ENCODE assay signal across 7 cellular contexts in the genomic region with DNA sequence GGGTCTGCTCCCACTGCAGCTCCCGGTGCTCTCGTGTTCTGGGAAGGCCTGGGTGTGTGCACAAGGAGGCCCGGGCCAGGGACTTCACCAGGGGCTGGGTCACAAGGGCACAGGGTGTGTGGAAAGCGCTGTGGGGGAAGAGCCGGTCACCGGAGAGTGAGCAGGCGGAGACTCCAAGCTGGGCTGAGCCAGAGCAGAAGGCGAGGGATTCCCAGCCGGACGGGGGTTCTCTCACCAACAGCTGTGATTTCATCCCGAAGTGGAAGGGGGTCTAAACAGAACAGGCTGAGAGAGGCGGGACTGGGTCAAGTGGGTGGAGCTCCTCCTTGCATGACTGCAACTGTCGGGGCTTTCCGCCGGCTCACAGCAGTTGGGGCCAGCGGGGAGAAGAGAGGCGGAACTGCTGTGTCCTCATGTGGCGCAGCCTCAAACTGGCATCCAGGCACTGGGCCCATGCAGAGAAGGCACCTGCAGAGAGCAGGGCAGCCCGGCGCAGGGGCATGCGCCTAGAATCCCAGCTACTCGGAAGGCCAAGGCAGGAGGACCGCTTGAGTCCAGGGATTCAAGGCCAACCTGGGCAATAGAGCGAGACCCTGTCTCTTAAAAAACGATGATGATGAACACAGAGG. TPM values are rescaled to one million over a fixed set of nuclear protein-coding genes. Genes with fewer than 3 reads are reported as not detected.
DNase-seq lines count a peak whose midpoint lies in the region; ATAC-seq lines count a peak whose summit lies in the region.

No MANE protein-coding gene starts in this region.

- no peaks in the 10 kb centered on the region for H3K36me3 ChIP-seq in effector memory CD4-positive, alpha-beta T cell (ENCODE audit: control insufficient read depth, insufficient read depth, low read length)

- peak overlapping the region; percentile 41 for H3K4me3 ChIP-seq in effector memory CD4-positive, alpha-beta T cell (ENCODE audit: insufficient read depth, low read depth, low read length, poor library complexity, severe bottlenecking)

- H3K27me3 ChIP-seq in effector memory CD4-positive, alpha-beta T cell (replicated peaks; ENCODE audit: control insufficient read depth, insufficient read depth, low read length, poor library complexity, severe bottlenecking), result no peaks in the 10 kb centered on the region

- H3K9me3 ChIP-seq in effector memory CD4-positive, alpha-beta T cell (ENCODE audit: control insufficient read depth, low read length), result no peaks in the 10 kb centered on the region

- intact Hi-C loops in activated CD4-positive, alpha-beta T cell treated with anti-CD3 and anti-CD28 coated beads, Interleukin-2, amount 10 ng/mL, durations not matched to agents 24 days and 14 days (cut with micrococcal nuclease), result loop anchor here (1.0 to 2.0 kb wide), 6 partner anchors 8 to 39 kb away; a partner anchor contains a TSS
- intact Hi-C loops in sciatic nerve (cut with DNase I), result no loop called here

- H3K9me3 Mint-ChIP-seq in activated CD4-positive, alpha-beta T cell treated with anti-CD3 and anti-CD28 coated beads, Interleukin-2, amount 10 ng/mL, durations not matched to agents 24 days and 14 days, result no peaks in the 10 kb centered on the region

- H3K4me3 Mint-ChIP-seq in activated CD4-positive, alpha-beta T cell treated with anti-CD3 and anti-CD28 coated beads, Interleukin-2, amount 10 ng/mL, durations not matched to agents 24 days and 14 days, result peak overlapping the region; percentile 93

- peak; percentile 95 for DNase-seq in activated CD4-positive, alpha-beta T cell treated with anti-CD3 and anti-CD28 coated beads, Interleukin-2, amount 10 ng/mL, durations not matched to agents 24 days and 14 days
- DNase-seq in effector memory CD4-positive, alpha-beta T cell, result peak; percentile 81 to 85 (median 82)
- DNase-seq in sciatic nerve (ENCODE audit: low spot score) (no peak), SW 1271 (lab: John Stamatoyannopoulos, UW) (no peak), HCEC 1CT (no peak)

- peaks cover 40% of the 10 kb centered on the region for H3K36me3 Mint-ChIP-seq in activated CD4-positive, alpha-beta T cell treated with anti-CD3 and anti-CD28 coated beads, Interleukin-2, amount 10 ng/mL, durations not matched to agents 24 days and 14 days (ENCODE audit: low read depth)

- H3K27ac ChIP-seq in effector memory CD4-positive, alpha-beta T cell (ENCODE audit: insufficient read depth, low read length, poor library complexity, severe bottlenecking), result peak overlapping the region; percentile 98

- peaks cover 53% of the 10 kb centered on the region for H3K4me1 ChIP-seq in effector memory CD4-positive, alpha-beta T cell (ENCODE audit: control insufficient read depth, insufficient read depth, low read length, poor library complexity, severe bottlenecking)

- no peaks in the 10 kb centered on the region for H3K27me3 Mint-ChIP-seq in activated CD4-positive, alpha-beta T cell treated with anti-CD3 and anti-CD28 coated beads, Interleukin-2, amount 10 ng/mL, durations not matched to agents 24 days and 14 days

- peak overlapping the region; percentile 100 for H3K27ac Mint-ChIP-seq in activated CD4-positive, alpha-beta T cell treated with anti-CD3 and anti-CD28 coated beads, Interleukin-2, amount 10 ng/mL, durations not matched to agents 24 days and 14 days

- H3K4me1 Mint-ChIP-seq in activated CD4-positive, alpha-beta T cell treated with anti-CD3 and anti-CD28 coated beads, Interleukin-2, amount 10 ng/mL, durations not matched to agents 24 days and 14 days, result peaks cover 60% of the 10 kb centered on the region

- ATAC-seq in GM19351 (IDR thresholded peaks at IDR 0.05; ENCODE audit: unreplicated experiment) (peak; percentile 64), HG03354 (IDR thresholded peaks at IDR 0.05; ENCODE audit: poor library complexity, severe bottlenecking, unreplicated experiment) (peak; percentile 78), sciatic nerve (peak; percentile 70)

RNA-seq across cellular contexts. Expression of a gene that starts 7.6 kb away (rescaled TPM):
- 45.8 and 49.8 TPM in 2 replicates for total RNA-seq in activated CD4-positive, alpha-beta T cell treated with anti-CD3 and anti-CD28 coated beads, Interleukin-2, amount 10 ng/mL, durations not matched to agents 24 days and 14 days
- 18.0 TPM for total RNA-seq in sciatic nerve

RNA-seq across cellular contexts. Expression of a gene that starts 29.6 kb away (rescaled TPM):
- 26.4 and 31.7 TPM in 2 replicates for total RNA-seq in activated CD4-positive, alpha-beta T cell treated with anti-CD3 and anti-CD28 coated beads, Interleukin-2, amount 10 ng/mL, durations not matched to agents 24 days and 14 days
- 29.8 TPM for total RNA-seq in sciatic nerve

RNA-seq across cellular contexts. Expression of a gene that starts 38.9 kb away (rescaled TPM):
- 9.9 and 10.9 TPM in 2 replicates for total RNA-seq in activated CD4-positive, alpha-beta T cell treated with anti-CD3 and anti-CD28 coated beads, Interleukin-2, amount 10 ng/mL, durations not matched to agents 24 days and 14 days
- 8.6 TPM for total RNA-seq in sciatic nerve

RNA-seq across cellular contexts. Expression of a gene that starts 39.0 kb away (rescaled TPM):
- 30.5 and 32.4 TPM in 2 replicates for total RNA-seq in activated CD4-positive, alpha-beta T cell treated with anti-CD3 and anti-CD28 coated beads, Interleukin-2, amount 10 ng/mL, durations not matched to agents 24 days and 14 days
- 11.1 TPM for total RNA-seq in sciatic nerve

RNA-seq across cellular contexts. Expression of a gene that starts 53.0 kb away (rescaled TPM):
- total RNA-seq in activated CD4-positive, alpha-beta T cell treated with anti-CD3 and anti-CD28 coated beads, Interleukin-2, amount 10 ng/mL, durations not matched to agents 24 days and 14 days, result 46.8 and 50.8 TPM in 2 replicates
- 31.6 TPM for total RNA-seq in sciatic nerve

Comparison
In these comparisons a context has a peak if more than half of its experiments do, and no peak if none do; other contexts are left out.
1. DNase-seq: peak in activated CD4-positive, alpha-beta T cell treated with anti-CD3 and anti-CD28 coated beads, Interleukin-2, amount 10 ng/mL, durations not matched to agents 24 days and 14 days (single experiment) and effector memory CD4-positive, alpha-beta T cell (3 of 3); none in sciatic nerve (single experiment), SW 1271 (0 of 2) and HCEC 1CT (single experiment).
2. Peak in every context shown above with its lines, with median percentiles within 50 percentile points of each other: ATAC-seq.